16 cellular contexts compared by ENCODE assay signal in the genomic region with DNA sequence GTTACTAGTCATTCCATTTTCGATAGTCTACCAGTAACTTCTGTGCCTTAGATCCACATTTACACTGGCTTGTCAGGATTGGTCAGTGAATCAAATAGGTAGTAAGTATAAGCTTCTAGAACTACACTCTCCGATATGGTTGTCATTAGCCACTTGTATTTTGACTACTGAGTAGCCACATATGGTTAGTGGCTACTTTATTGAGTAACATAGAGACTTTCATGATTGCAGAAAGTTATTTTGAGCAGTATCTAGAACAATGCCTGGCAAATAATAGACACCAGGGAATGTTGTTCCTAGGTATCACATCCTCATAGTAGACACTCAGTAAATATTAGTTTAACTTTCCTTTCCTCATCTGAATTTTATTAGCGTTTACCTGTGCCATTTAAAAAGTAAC.
A peak's percentile ranks its signal among the peaks of the same experiment; 100 is the strongest.
DNase-seq lines count a peak whose midpoint lies in the region; ATAC-seq and TF ChIP-seq lines count a peak whose summit lies in the region.
"Had no signal": no experiment of that assay in that cellular context is flagged by ENCODE, and none has a peak within 500 bp of the region (broad histone marks: within the 10 kb centered on the region; RNA-seq: fewer than 3 reads in every experiment).

No MANE protein-coding gene starts in this region.

- H3K27ac ChIP-seq in prostate gland, result peak overlapping the region; percentile 43 to 50
- H3K27ac ChIP-seq in osteoblast (ENCODE audit: low read depth, low read length), result no peak overlapping the region
- H3K27ac ChIP-seq: BLaER1 treated with 17β-estradiol and CSF1 and Interleukin-3, amounts not matched to agents 10 nM and 100 nM; RWPE1 had no signal

- DNase-seq in prostate gland (ENCODE audit: low spot score) (no peak), NCI-H1105 treated with DMSO at 0.1 percent for 48 hours (lab: John Stamatoyannopoulos, UW) (no peak), SKM-1 (lab: John Stamatoyannopoulos, UW; ENCODE audit: unreplicated experiment) (no peak), NCI-H1930 (lab: John Stamatoyannopoulos, UW) (no peak), osteoblast (ENCODE audit: insufficient read length, low spot score, missing footprints) (no peak)
- DNase-seq: activated CD4-positive, alpha-beta memory T cell treated with anti-CD3 and anti-CD28 coated beads for 36 hours; activated gamma-delta T cell; IMR-90; kidney; naive thymus-derived CD4-positive, alpha-beta T cell; NCI-H510A had no signal

- ATAC-seq in GM18867 (IDR thresholded peaks at IDR 0.05; ENCODE audit: unreplicated experiment) (peak; percentile 61), GM21723 (IDR thresholded peaks at IDR 0.05; ENCODE audit: unreplicated experiment) (peak; percentile 70), HG03196 (IDR thresholded peaks at IDR 0.05; ENCODE audit: unreplicated experiment) (peak; percentile 58)
- ATAC-seq: naive thymus-derived CD4-positive, alpha-beta T cell had no signal

- no peak for TF ChIP-seq POLR2A in prostate gland (IDR thresholded peaks at IDR 0.05)

- H3K79me2 ChIP-seq in osteoblast (ENCODE audit: insufficient read depth, low read length), result peaks cover 7% of the 10 kb centered on the region

- H3K27me3 ChIP-seq in prostate gland (replicated peaks; ENCODE audit: insufficient read depth) (no peaks in the 10 kb centered on the region), osteoblast (ENCODE audit: insufficient read depth, low read length) (no peaks in the 10 kb centered on the region)
- H3K27me3 ChIP-seq: BLaER1 treated with 17β-estradiol and CSF1 and Interleukin-3, amounts not matched to agents 10 nM and 100 nM had no signal

- no peak for TF ChIP-seq CTCF in prostate gland (IDR thresholded peaks at IDR 0.05)
- TF ChIP-seq CTCF in osteoblast (IDR thresholded peaks at IDR 0.05; ENCODE audit: extremely low read depth, low read depth, low read length), result no peak

- H3K4me2 ChIP-seq in osteoblast (ENCODE audit: insufficient read depth, low read length), result no peak overlapping the region
- H3K4me2 ChIP-seq: BLaER1 treated with 17β-estradiol and CSF1 and Interleukin-3, amounts not matched to agents 10 nM and 100 nM had no signal

- H3K36me3 ChIP-seq in prostate gland, result no peaks in the 10 kb centered on the region
- no peaks in the 10 kb centered on the region for H3K36me3 ChIP-seq in osteoblast (ENCODE audit: insufficient read depth, low read length)
- H3K36me3 ChIP-seq: BLaER1 treated with 17β-estradiol and CSF1 and Interleukin-3, amounts not matched to agents 10 nM and 100 nM had no signal

- intact Hi-C loops in prostate gland (cut with DNase I), result no loop called here

- H4K20me1 ChIP-seq in osteoblast (ENCODE audit: insufficient read depth, low read length), result peaks cover 3% of the 10 kb centered on the region
- H4K20me1 ChIP-seq: BLaER1 treated with 17β-estradiol and CSF1 and Interleukin-3, amounts not matched to agents 10 nM and 100 nM had no signal

- WGBS in prostate gland, result 48% methylated on average over 3 of the region's 3 CpGs

- no peak overlapping the region for H2AFZ ChIP-seq in osteoblast (ENCODE audit: low read length)

- no peak overlapping the region for H3K4me3 ChIP-seq in prostate gland
- H3K4me3 ChIP-seq in osteoblast (ENCODE audit: insufficient read depth, low read length), result no peak overlapping the region
- H3K4me3 ChIP-seq: BLaER1 treated with 17β-estradiol and CSF1 and Interleukin-3, amounts not matched to agents 10 nM and 100 nM had no signal

- H3K9me3 ChIP-seq in prostate gland (no peaks in the 10 kb centered on the region), osteoblast (ENCODE audit: low read depth, low read length) (no peaks in the 10 kb centered on the region)

- H3K4me1 ChIP-seq in prostate gland (replicated peaks) (peaks cover 3% of the 10 kb centered on the region), osteoblast (ENCODE audit: insufficient read depth, low read length) (peaks cover 6% of the 10 kb centered on the region)
